ENCODE assay signal across 14 cellular contexts in the genomic region with DNA sequence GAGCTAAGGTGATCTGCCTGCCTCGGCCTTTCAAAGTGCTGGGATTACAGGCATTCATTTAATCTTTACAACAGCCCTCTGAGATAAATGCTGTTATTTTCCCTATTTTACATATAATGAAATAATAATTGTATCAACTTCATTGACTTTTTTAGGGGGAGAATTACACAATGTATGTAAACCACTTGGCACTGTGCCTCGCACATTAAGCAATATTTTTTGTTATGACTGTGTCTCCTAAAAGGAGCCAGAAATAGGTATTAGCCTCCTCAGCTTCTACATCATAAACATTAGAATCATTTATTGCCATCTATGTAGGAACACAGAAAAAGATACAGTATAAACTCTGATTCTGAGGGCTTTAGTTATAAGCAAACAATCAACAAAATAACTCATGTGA. TPM values are rescaled to one million over a fixed set of nuclear protein-coding genes. Genes with fewer than 3 reads are reported as not detected.
DNase-seq lines count a peak whose midpoint lies in the region; ATAC-seq and TF ChIP-seq lines count a peak whose summit lies in the region.
"Had no signal": no experiment of that assay in that cellular context is flagged by ENCODE, and none has a peak within 500 bp of the region (broad histone marks: within the 10 kb centered on the region; RNA-seq: fewer than 3 reads in every experiment).

No MANE protein-coding gene starts in this region.

- H3K79me2 ChIP-seq in mammary epithelial cell (ENCODE audit: insufficient read depth, low read length) (no peaks in the 10 kb centered on the region), neural progenitor cell (ENCODE audit: low read depth) (no peaks in the 10 kb centered on the region)

- H3K36me3 ChIP-seq in mammary epithelial cell (ENCODE audit: insufficient read depth, low read length) (no peaks in the 10 kb centered on the region), neural progenitor cell (no peaks in the 10 kb centered on the region), left lung (no peaks in the 10 kb centered on the region)
- H3K36me3 ChIP-seq: BE2C, cardiac muscle cell, esophagus squamous epithelium had no signal

- CTCF ChIA-PET in activated naive CD4-positive, alpha-beta T cell treated with anti-CD3 and anti-CD28 coated beads for 36 hours (lab: Charles Lee) = interaction anchor here (0.6 kb wide), 1 partner anchor 68 kb away, joined by 3 read pairs; no protein-coding TSS in a partner anchor
- CTCF ChIA-PET in activated naive CD4-positive, alpha-beta T cell treated with anti-CD3 and anti-CD28 coated beads, Interleukin-2, amount 10 ng/mL, durations not matched to agents 7 days and 5 days (lab: Charles Lee) = no interaction called here
- CTCF ChIA-PET in mammary epithelial cell (lab: Charles Lee; ENCODE audit: low non-redundant PET) = no interaction called here

- H3K4me3 Mint-ChIP-seq in activated naive CD4-positive, alpha-beta T cell treated with anti-CD3 and anti-CD28 coated beads for 36 hours = peak overlapping the region; percentile 36
- no peak overlapping the region for H3K4me3 Mint-ChIP-seq in activated naive CD4-positive, alpha-beta T cell treated with anti-CD3 and anti-CD28 coated beads, Interleukin-2, amount 10 ng/mL, durations not matched to agents 7 days and 5 days
- H3K4me3 Mint-ChIP-seq in neural progenitor cell = peak overlapping the region; percentile 75

- ATAC-seq in omental fat pad (ENCODE audit: low FRiP score) = no peak
- no peak for ATAC-seq in GM18870 (IDR thresholded peaks at IDR 0.05; ENCODE audit: unreplicated experiment)
- ATAC-seq in left lung = no peak

- H3K9ac ChIP-seq in mammary epithelial cell (ENCODE audit: insufficient read depth, low read length) (no peak overlapping the region), neural progenitor cell (no peak overlapping the region)

- H3K36me3 Mint-ChIP-seq in activated naive CD4-positive, alpha-beta T cell treated with anti-CD3 and anti-CD28 coated beads for 36 hours (ENCODE audit: low read depth) = no peaks in the 10 kb centered on the region
- no peaks in the 10 kb centered on the region for H3K36me3 Mint-ChIP-seq in activated naive CD4-positive, alpha-beta T cell treated with anti-CD3 and anti-CD28 coated beads, Interleukin-2, amount 10 ng/mL, durations not matched to agents 7 days and 5 days
- H3K36me3 Mint-ChIP-seq in neural progenitor cell = no peaks in the 10 kb centered on the region

- H4K20me1 ChIP-seq in mammary epithelial cell (ENCODE audit: insufficient read depth, low read length) (no peaks in the 10 kb centered on the region), neural progenitor cell (ENCODE audit: low read depth) (no peaks in the 10 kb centered on the region)

- H3K27ac ChIP-seq in mammary epithelial cell (ENCODE audit: insufficient read depth, low read depth, low read length) (no peak overlapping the region), neural progenitor cell (no peak overlapping the region), left lung (no peak overlapping the region)
- H3K27ac ChIP-seq: cardiac muscle cell had no signal

- DNase-seq in activated naive CD4-positive, alpha-beta T cell treated with anti-CD3 and anti-CD28 coated beads for 36 hours = no peak
- DNase-seq in activated naive CD4-positive, alpha-beta T cell treated with anti-CD3 and anti-CD28 coated beads, Interleukin-2, amount 10 ng/mL, durations not matched to agents 7 days and 5 days = no peak
- DNase-seq in NB4 (ENCODE audit: low read depth) (peak; percentile 53), mammary epithelial cell (peak; percentile 29), neural progenitor cell (ENCODE audit: low spot score) (no peak), omental fat pad (ENCODE audit: low spot score) (no peak), left lung (no peak)
- DNase-seq: activated CD8-positive, alpha-beta memory T cell treated with anti-CD3 and anti-CD28 coated beads, Interleukin-2, amount 50 U/mL, for 48 hours; BE2C; esophagus squamous epithelium; naive thymus-derived CD4-positive, alpha-beta T cell; NCI-H1417 treated with DMSO at 0.1 percent for 48 hours had no signal

- no peak for TF ChIP-seq POLR2A in NB4 (IDR thresholded peaks at IDR 0.05; ENCODE audit: extremely low read depth, insufficient read length)

- in situ Hi-C loops in mammary epithelial cell (cut with MboI; ENCODE audit: low sequenced_read_pairs in 2 of 2) = no loop called here

- no peaks in the 10 kb centered on the region for H3K4me1 ChIP-seq in mammary epithelial cell (ENCODE audit: insufficient read depth, low read length)
- H3K4me1 ChIP-seq in neural progenitor cell = no peaks in the 10 kb centered on the region
- H3K4me1 ChIP-seq in left lung = peaks cover 10 to 18% of the 10 kb centered on the region in 2 donors
- H3K4me1 ChIP-seq: BE2C had no signal

- no peaks in the 10 kb centered on the region for H3K27me3 Mint-ChIP-seq in activated naive CD4-positive, alpha-beta T cell treated with anti-CD3 and anti-CD28 coated beads for 36 hours (ENCODE audit: low read depth)
- peaks cover 39% of the 10 kb centered on the region for H3K27me3 Mint-ChIP-seq in activated naive CD4-positive, alpha-beta T cell treated with anti-CD3 and anti-CD28 coated beads, Interleukin-2, amount 10 ng/mL, durations not matched to agents 7 days and 5 days
- H3K27me3 Mint-ChIP-seq in neural progenitor cell (ENCODE audit: insufficient read depth, low read depth) = peaks cover 10% of the 10 kb centered on the region

- 42% methylated on average over 2 of the region's 2 CpGs for WGBS in mammary epithelial cell (ENCODE audit: low coverage, missing lambda C conversion rate)

- TF ChIP-seq CTCF in NB4 (IDR thresholded peaks at IDR 0.05; ENCODE audit: low read depth, low read length) (no peak), mammary epithelial cell (conservative IDR thresholded peaks at IDR 0.05 in 1 of 2, IDR thresholded peaks at IDR 0.05 in 1 of 2; ENCODE audit: extremely low read depth in 1 of 2, insufficient read depth in 1 of 2, low read depth in 1 of 2, low read length in 2 of 2) (no peak), neural progenitor cell (IDR thresholded peaks at IDR 0.05) (no peak), omental fat pad (IDR thresholded peaks at IDR 0.05) (no peak), left lung (IDR thresholded peaks at IDR 0.05) (no peak)

- H3K4me1 Mint-ChIP-seq in activated naive CD4-positive, alpha-beta T cell treated with anti-CD3 and anti-CD28 coated beads for 36 hours (ENCODE audit: low read depth) = peaks cover 6% of the 10 kb centered on the region
- peaks cover 11% of the 10 kb centered on the region for H3K4me1 Mint-ChIP-seq in activated naive CD4-positive, alpha-beta T cell treated with anti-CD3 and anti-CD28 coated beads, Interleukin-2, amount 10 ng/mL, durations not matched to agents 7 days and 5 days
- peaks cover 11% of the 10 kb centered on the region for H3K4me1 Mint-ChIP-seq in neural progenitor cell

- dilution Hi-C loops in mammary epithelial cell (cut with HindIII; ENCODE audit: low sequenced_read_pairs) = no loop called here

- H3K4me3 ChIP-seq in NB4 (ENCODE audit: low read depth, low read length) (no peak overlapping the region), mammary epithelial cell (replicated peaks in 1 of 3; ENCODE audit: insufficient read depth in 1 of 3, low read depth in 2 of 3, low read length in 3 of 3) (no peak overlapping the region), neural progenitor cell (no peak overlapping the region), left lung (no peak overlapping the region)

- H3F3A ChIP-seq in neural progenitor cell (ENCODE audit: low read depth) = no peaks in the 10 kb centered on the region

- H2AFZ ChIP-seq in mammary epithelial cell (ENCODE audit: low read depth, low read length) (no peak overlapping the region), neural progenitor cell (replicated peaks) (no peak overlapping the region)

- no peak overlapping the region for H3K4me2 ChIP-seq in mammary epithelial cell (ENCODE audit: insufficient read depth, low read depth, low read length)
- H3K4me2 ChIP-seq in neural progenitor cell = no peak overlapping the region

- H3K9me3 ChIP-seq in mammary epithelial cell (replicated peaks; ENCODE audit: insufficient read depth, low read length) (no peaks in the 10 kb centered on the region), neural progenitor cell (ENCODE audit: low read depth) (no peaks in the 10 kb centered on the region), left lung (no peaks in the 10 kb centered on the region)
- H3K9me3 ChIP-seq: BE2C, esophagus squamous epithelium had no signal

- no TSS peak for BruUV-seq in mammary epithelial cell (replicated peaks; lab: Mats Ljungman, UMichigan)

- no peaks in the 10 kb centered on the region for H3K27me3 ChIP-seq in mammary epithelial cell (ENCODE audit: insufficient read depth, low read length)
- H3K27me3 ChIP-seq in neural progenitor cell = no peaks in the 10 kb centered on the region
- no peaks in the 10 kb centered on the region for H3K27me3 ChIP-seq in left lung
- H3K27me3 ChIP-seq: BE2C, cardiac muscle cell, esophagus squamous epithelium had no signal

- H3K9me3 Mint-ChIP-seq in activated naive CD4-positive, alpha-beta T cell treated with anti-CD3 and anti-CD28 coated beads for 36 hours = no peaks in the 10 kb centered on the region
- H3K9me3 Mint-ChIP-seq in activated naive CD4-positive, alpha-beta T cell treated with anti-CD3 and anti-CD28 coated beads, Interleukin-2, amount 10 ng/mL, durations not matched to agents 7 days and 5 days = no peaks in the 10 kb centered on the region
- no peaks in the 10 kb centered on the region for H3K9me3 Mint-ChIP-seq in neural progenitor cell

- intact Hi-C loops in activated naive CD4-positive, alpha-beta T cell treated with anti-CD3 and anti-CD28 coated beads for 36 hours (cut with micrococcal nuclease) = no loop called here
- intact Hi-C loops in mammary epithelial cell (cut with micrococcal nuclease) (no loop called here), left lung (cut with DNase I) (no loop called here)

- H3K27ac Mint-ChIP-seq in activated naive CD4-positive, alpha-beta T cell treated with anti-CD3 and anti-CD28 coated beads for 36 hours = no peak overlapping the region
- H3K27ac Mint-ChIP-seq in activated naive CD4-positive, alpha-beta T cell treated with anti-CD3 and anti-CD28 coated beads, Interleukin-2, amount 10 ng/mL, durations not matched to agents 7 days and 5 days = no peak overlapping the region
- H3K27ac Mint-ChIP-seq in neural progenitor cell = no peak overlapping the region

RNA-seq across cellular contexts. Expression of a gene that starts 1.1 kb away (rescaled TPM):
- total RNA-seq in activated naive CD4-positive, alpha-beta T cell treated with anti-CD3 and anti-CD28 coated beads for 36 hours = under 1 TPM; 0.17 TPM
- 1 to 10 TPM; 1.2 to 2.0 TPM for total RNA-seq in mammary epithelial cell
- 0.75 TPM for polyA plus RNA-seq in mammary epithelial cell
- not detected for polyA minus RNA-seq in mammary epithelial cell
- total RNA-seq in neural progenitor cell (ENCODE audit: low replicate concordance) = 3.8 and 4.7 TPM in 2 replicates
- 1 to 10 TPM; 1.0 to 2.0 (median 1.3) TPM for total RNA-seq in omental fat pad
- 1 to 10 TPM; 1.2 to 1.6 TPM for total RNA-seq in left lung

RNA-seq across cellular contexts. Expression of a gene that starts 12.8 kb away (rescaled TPM):
- 10 to 100 TPM; 17.8 to 18.2 TPM for total RNA-seq in activated naive CD4-positive, alpha-beta T cell treated with anti-CD3 and anti-CD28 coated beads for 36 hours
- total RNA-seq in mammary epithelial cell (10 to 100 TPM; 21.5 to 21.7 TPM), neural progenitor cell (ENCODE audit: low replicate concordance) (21.5 and 31.5 TPM in 2 replicates), omental fat pad (10 to 100 TPM; 53.8 to 83.5 (median 57.0) TPM), left lung (10 to 100 TPM; 45.6 to 57.5 TPM)
- polyA plus RNA-seq in mammary epithelial cell = 14.6 TPM
- 5.4 TPM for polyA minus RNA-seq in mammary epithelial cell

RNA-seq across cellular contexts. Expression of a gene that starts 49.3 kb away (rescaled TPM):
- total RNA-seq in activated naive CD4-positive, alpha-beta T cell treated with anti-CD3 and anti-CD28 coated beads for 36 hours = 100 to 1,000 TPM; 234 to 237 TPM
- total RNA-seq in mammary epithelial cell = 100 to 1,000 TPM; 106 to 170 TPM
- polyA plus RNA-seq in mammary epithelial cell = 19.4 TPM
- polyA minus RNA-seq in mammary epithelial cell = 80.3 TPM
- 108 and 129 TPM in 2 replicates for total RNA-seq in neural progenitor cell (ENCODE audit: low replicate concordance)
- total RNA-seq in omental fat pad = 100 to 1,000 TPM; 102 to 208 (median 127) TPM
- total RNA-seq in left lung = 10 to 100 TPM; 57.7 to 76.9 TPM

RNA-seq across cellular contexts. Expression of a gene that starts 50.3 kb away (rescaled TPM):
- 100 to 1,000 TPM; 269 to 273 TPM for total RNA-seq in activated naive CD4-positive, alpha-beta T cell treated with anti-CD3 and anti-CD28 coated beads for 36 hours
- 100 to 1,000 TPM; 132 to 233 TPM for total RNA-seq in mammary epithelial cell
- 54.0 TPM for polyA plus RNA-seq in mammary epithelial cell
- polyA minus RNA-seq in mammary epithelial cell = 248 TPM
- 200 and 227 TPM in 2 replicates for total RNA-seq in neural progenitor cell (ENCODE audit: low replicate concordance)
- total RNA-seq in omental fat pad = 100 to 1,000 TPM; 244 to 508 (median 432) TPM
- total RNA-seq in left lung = 100 to 1,000 TPM; 237 to 299 TPM

Comparison
In these comparisons a context has a peak if more than half of its experiments do, and no peak if none do; other contexts are left out.
1. DNase-seq: peak in NB4 (single experiment) and mammary epithelial cell (single experiment); none in activated naive CD4-positive, alpha-beta T cell treated with anti-CD3 and anti-CD28 coated beads for 36 hours (single experiment), activated naive CD4-positive, alpha-beta T cell treated with anti-CD3 and anti-CD28 coated beads, Interleukin-2, amount 10 ng/mL, durations not matched to agents 7 days and 5 days (single experiment), neural progenitor cell (single experiment), omental fat pad (single experiment) and left lung (0 of 2).